30 cellular contexts compared by ENCODE assay signal in the genomic region with DNA sequence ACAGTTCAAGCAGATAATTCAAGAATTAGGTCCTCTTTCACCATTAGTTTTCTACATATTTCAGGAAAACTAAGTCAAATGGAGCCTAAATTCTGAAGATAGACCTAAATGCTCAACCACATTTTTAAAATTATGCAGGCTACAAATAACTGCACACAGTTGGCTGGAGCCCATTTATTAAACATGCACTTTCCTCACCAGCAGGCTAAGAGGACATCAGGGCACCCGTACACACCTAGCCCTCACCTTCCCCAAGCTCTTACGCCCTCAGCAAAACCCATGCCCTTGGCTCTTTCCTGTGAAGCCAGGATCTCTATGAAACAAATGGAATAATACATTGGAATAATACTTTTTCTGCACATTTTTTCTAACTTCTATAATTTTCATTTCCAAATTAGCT.
"Had no signal": no experiment of that assay in that cellular context is flagged by ENCODE, and none has a peak within 500 bp of the region (broad histone marks: within the 10 kb centered on the region; RNA-seq: fewer than 3 reads in every experiment).

No MANE protein-coding gene starts in this region.

- H3K27me3 ChIP-seq: adrenal gland, body of pancreas, cardiac muscle cell, colonic mucosa, esophagus squamous epithelium had no signal

- H3K4me3 ChIP-seq: adrenal gland, body of pancreas, cardiac muscle cell, colonic mucosa, esophagus squamous epithelium had no signal

- H3K27me3 Mint-ChIP-seq: activated CD4-positive, alpha-beta memory T cell treated with anti-CD3 and anti-CD28 coated beads for 36 hours; activated CD4-positive, alpha-beta T cell treated with anti-CD3 and anti-CD28 coated beads for 36 hours; activated CD8-positive, alpha-beta memory T cell treated with anti-CD3 and anti-CD28 coated beads, Interleukin-2, amount 10 ng/mL, durations not matched to agents 7 days and 5 days; activated naive CD4-positive, alpha-beta T cell treated with anti-CD3 and anti-CD28 coated beads, Interleukin-2, amount 50 U/mL, for 24 hours; activated naive CD8-positive, alpha-beta T cell treated with anti-CD3 and anti-CD28 coated beads for 36 hours; activated naive CD8-positive, alpha-beta T cell treated with anti-CD3 and anti-CD28 coated beads, Interleukin-2, amount 50 U/mL, for 24 hours had no signal

- H3K27ac ChIP-seq: adrenal gland, body of pancreas, cardiac muscle cell, colonic mucosa, epithelial cell of prostate, esophagus squamous epithelium had no signal

- H3K36me3 ChIP-seq: cardiac muscle cell, colonic mucosa had no signal

- H3K9me3 Mint-ChIP-seq: activated CD4-positive, alpha-beta memory T cell treated with anti-CD3 and anti-CD28 coated beads for 36 hours; activated CD4-positive, alpha-beta T cell treated with anti-CD3 and anti-CD28 coated beads, Interleukin-2, amount 10 ng/mL, durations not matched to agents 24 days and 14 days; activated naive CD4-positive, alpha-beta T cell treated with anti-CD3 and anti-CD28 coated beads for 36 hours; activated naive CD4-positive, alpha-beta T cell treated with anti-CD3 and anti-CD28 coated beads, Interleukin-2, amount 50 U/mL, for 24 hours; activated naive CD8-positive, alpha-beta T cell treated with anti-CD3 and anti-CD28 coated beads for 36 hours; activated naive CD8-positive, alpha-beta T cell treated with anti-CD3 and anti-CD28 coated beads, Interleukin-2, amount 50 U/mL, for 24 hours; activated T-helper 1 cell treated with anti-CD3 and anti-CD28 coated beads, Interleukin-12 subunit alpha, Interleukin-12 subunit beta, Interleukin-2, Interleukin-4 antibody, amounts not matched to agents 30 ng/mL and 10 ng/mL and 1 ng/mL, durations not matched to agents 14 hours and 24 hours and 36 hours; activated T-helper 2 cell treated with anti-CD3 and anti-CD28 coated beads, Interferon-gamma antibody, Interleukin-2, Interleukin-4, amounts not matched to agents 10 μg/mL and 5 μg/mL and 100 μg/mL, durations not matched to agents 14 hours and 24 hours and 36 hours had no signal

- H3K36me3 Mint-ChIP-seq: activated CD4-positive, alpha-beta memory T cell treated with anti-CD3 and anti-CD28 coated beads for 36 hours; activated CD8-positive, alpha-beta memory T cell treated with anti-CD3 and anti-CD28 coated beads, Interleukin-2, amount 10 ng/mL, durations not matched to agents 7 days and 5 days; activated naive CD8-positive, alpha-beta T cell treated with anti-CD3 and anti-CD28 coated beads for 36 hours had no signal

- H3K9me3 ChIP-seq: adrenal gland, body of pancreas, colonic mucosa, esophagus squamous epithelium had no signal

- H3K4me1 ChIP-seq: colonic mucosa had no signal

- DNase-seq: activated CD4-positive, alpha-beta memory T cell treated with anti-CD3 and anti-CD28 coated beads for 36 hours; activated CD4-positive, alpha-beta T cell treated with anti-CD3 and anti-CD28 coated beads for 36 hours; activated CD4-positive, CD25-positive, alpha-beta regulatory T cell; activated CD4-positive, CD25-positive, alpha-beta regulatory T cell treated with anti-CD3 and anti-CD28 coated beads, Interleukin-2, amount 50 U/mL, for 72 hours; activated CD8-positive, alpha-beta memory T cell treated with anti-CD3 and anti-CD28 coated beads, Interleukin-2, amount 10 ng/mL, durations not matched to agents 7 days and 5 days; activated CD8-positive, alpha-beta memory T cell treated with anti-CD3 and anti-CD28 coated beads, Interleukin-2, amount 50 U/mL, for 4 hours; activated CD8-positive, alpha-beta T cell treated with anti-CD3 and anti-CD28 coated beads, Interleukin-2, amount 10 ng/mL, durations not matched to agents 7 days and 5 days; activated effector memory CD4-positive, alpha-beta T cell treated with anti-CD3 and anti-CD28 coated beads, Interleukin-2, amount 50 U/mL, for 16 hours; activated naive CD4-positive, alpha-beta T cell treated with anti-CD3 and anti-CD28 coated beads for 36 hours; activated naive CD8-positive, alpha-beta T cell treated with anti-CD3 and anti-CD28 coated beads for 36 hours; activated naive CD8-positive, alpha-beta T cell treated with anti-CD3 and anti-CD28 coated beads, Interleukin-2, amount 50 U/mL, for 24 hours; activated T-cell treated with anti-CD3 and anti-CD28 coated beads, Interleukin-2, amount 50 U/mL, for 1 hour; activated T-cell treated with anti-CD3 and anti-CD28 coated beads, Interleukin-2, amount 50 U/mL, for 48 hours; adrenal gland; amygdala; aorta; body of pancreas; central memory CD4-positive, alpha-beta T cell; cerebellar nuclear complex; colonic mucosa; effector CD8-positive, alpha-beta T cell; esophagus squamous epithelium; foreskin melanocyte; T-helper 2 cell had no signal

- ATAC-seq: activated CD4-positive, alpha-beta T cell treated with anti-CD3 and anti-CD28 coated beads for 36 hours; activated CD8-positive, alpha-beta memory T cell treated with anti-CD3 and anti-CD28 coated beads, Interleukin-2, amount 10 ng/mL, durations not matched to agents 7 days and 5 days; activated CD8-positive, alpha-beta T cell treated with anti-CD3 and anti-CD28 coated beads, Interleukin-2, amount 10 ng/mL, durations not matched to agents 7 days and 5 days; activated naive CD8-positive, alpha-beta T cell treated with anti-CD3 and anti-CD28 coated beads, Interleukin-2, amount 50 U/mL, for 24 hours; body of pancreas had no signal

- H3K4me3 Mint-ChIP-seq: activated CD4-positive, alpha-beta memory T cell treated with anti-CD3 and anti-CD28 coated beads for 36 hours; activated CD4-positive, alpha-beta T cell treated with anti-CD3 and anti-CD28 coated beads for 36 hours; activated CD4-positive, alpha-beta T cell treated with anti-CD3 and anti-CD28 coated beads, Interleukin-2, amount 10 ng/mL, durations not matched to agents 24 days and 14 days; activated CD8-positive, alpha-beta memory T cell treated with anti-CD3 and anti-CD28 coated beads, Interleukin-2, amount 10 ng/mL, durations not matched to agents 7 days and 5 days; activated CD8-positive, alpha-beta T cell treated with anti-CD3 and anti-CD28 coated beads, Interleukin-2, amount 10 ng/mL, durations not matched to agents 7 days and 5 days; activated naive CD4-positive, alpha-beta T cell treated with anti-CD3 and anti-CD28 coated beads for 36 hours; activated naive CD4-positive, alpha-beta T cell treated with anti-CD3 and anti-CD28 coated beads, Interleukin-2, amount 50 U/mL, for 24 hours; activated naive CD8-positive, alpha-beta T cell treated with anti-CD3 and anti-CD28 coated beads for 36 hours; activated naive CD8-positive, alpha-beta T cell treated with anti-CD3 and anti-CD28 coated beads, Interleukin-2, amount 50 U/mL, for 24 hours; activated T-helper 1 cell treated with anti-CD3 and anti-CD28 coated beads, Interleukin-12 subunit alpha, Interleukin-12 subunit beta, Interleukin-2, Interleukin-4 antibody, amounts not matched to agents 30 ng/mL and 10 ng/mL and 1 ng/mL, durations not matched to agents 14 hours and 24 hours and 36 hours had no signal

- H3K27ac Mint-ChIP-seq: activated CD4-positive, alpha-beta memory T cell treated with anti-CD3 and anti-CD28 coated beads for 36 hours; activated CD4-positive, alpha-beta T cell treated with anti-CD3 and anti-CD28 coated beads for 36 hours; activated CD4-positive, alpha-beta T cell treated with anti-CD3 and anti-CD28 coated beads, Interleukin-2, amount 10 ng/mL, durations not matched to agents 24 days and 14 days; activated CD8-positive, alpha-beta memory T cell treated with anti-CD3 and anti-CD28 coated beads, Interleukin-2, amount 10 ng/mL, durations not matched to agents 7 days and 5 days; activated CD8-positive, alpha-beta T cell treated with anti-CD3 and anti-CD28 coated beads, Interleukin-2, amount 10 ng/mL, durations not matched to agents 7 days and 5 days; activated naive CD4-positive, alpha-beta T cell treated with anti-CD3 and anti-CD28 coated beads for 36 hours; activated naive CD4-positive, alpha-beta T cell treated with anti-CD3 and anti-CD28 coated beads, Interleukin-2, amount 50 U/mL, for 24 hours; activated naive CD8-positive, alpha-beta T cell treated with anti-CD3 and anti-CD28 coated beads for 36 hours; activated naive CD8-positive, alpha-beta T cell treated with anti-CD3 and anti-CD28 coated beads, Interleukin-2, amount 50 U/mL, for 24 hours; activated T-helper 1 cell treated with anti-CD3 and anti-CD28 coated beads, Interleukin-12 subunit alpha, Interleukin-12 subunit beta, Interleukin-2, Interleukin-4 antibody, amounts not matched to agents 30 ng/mL and 10 ng/mL and 1 ng/mL, durations not matched to agents 14 hours and 24 hours and 36 hours; activated T-helper 2 cell treated with anti-CD3 and anti-CD28 coated beads, Interferon-gamma antibody, Interleukin-2, Interleukin-4, amounts not matched to agents 10 μg/mL and 5 μg/mL and 100 μg/mL, durations not matched to agents 14 hours and 24 hours and 36 hours had no signal
